12 cellular contexts compared by ENCODE assay signal in genomic region chr11:46557684-46558151, GRCh38. TPM values are rescaled to one million over a fixed set of nuclear protein-coding genes. Genes with fewer than 3 reads are reported as not detected.
A peak's percentile ranks its signal among the peaks of the same experiment; 100 is the strongest.
DNase-seq lines count a peak whose midpoint lies in the region; ATAC-seq and TF ChIP-seq lines count a peak whose summit lies in the region.
"Had no signal": no experiment of that assay in that cellular context is flagged by ENCODE, and none has a peak within 500 bp of the region (broad histone marks: within the 10 kb centered on the region; RNA-seq: fewer than 3 reads in every experiment).

No MANE protein-coding gene starts in this region.

- H3K27ac ChIP-seq in stomach, result peak overlapping the region in 3 of 5 donors; percentile 1 to 14 (median 11)
- H3K27ac ChIP-seq in SK-N-SH (ENCODE audit: low read depth in 2 of 2, low read length in 1 of 2), result no peak overlapping the region
- H3K27ac ChIP-seq in smooth muscle cell (ENCODE audit: low read depth), result no peak overlapping the region

- H3K4me1 ChIP-seq in stomach, result peaks cover 39 to 90% (median 70%) of the 10 kb centered on the region in 4 donors
- peaks cover 0 to 56% of the 10 kb centered on the region in 2 experiments for H3K4me1 ChIP-seq in SK-N-SH (ENCODE audit: control insufficient read depth in 1 of 2, insufficient read depth in 2 of 2, low read depth in 1 of 2, low read length in 1 of 2)
- peaks cover 22% of the 10 kb centered on the region for H3K4me1 ChIP-seq in smooth muscle cell (ENCODE audit: low read depth)

- no peak overlapping the region for H3K9ac ChIP-seq in SK-N-SH
- H3K9ac ChIP-seq in smooth muscle cell (ENCODE audit: low read depth), result no peak overlapping the region

- TF ChIP-seq POLR2A in stomach (IDR thresholded peaks at IDR 0.05), result no peak

- no peak for DNase-seq in activated T-cell treated with anti-CD3 and anti-CD28 coated beads, Interleukin-2, amount 50 U/mL, for 24 hours
- no peak for DNase-seq in activated T-cell treated with anti-CD3 and anti-CD28 coated beads, Interleukin-2, amount 50 U/mL, for 1 hour
- DNase-seq in T-helper 17 cell (no peak), epithelial cell of esophagus (ENCODE audit: low read depth) (peak; percentile 68), stomach (peak; percentile 39), SK-N-SH (no peak), progenitor cell of endocrine pancreas (ENCODE audit: low spot score, unreplicated experiment) (no peak), smooth muscle cell (lab: John Stamatoyannopoulos, UW; ENCODE audit: unreplicated experiment) (no peak)
- DNase-seq: anterior cingulate cortex; COR-L47; stimulated activated CD4-positive, alpha-beta T cell treated with anti-CD3 and anti-CD28 coated beads, Interleukin-15, amount 100 ng/mL, for 24 hours had no signal

- no peaks in the 10 kb centered on the region for H3K27me3 Mint-ChIP-seq in activated T-cell treated with anti-CD3 and anti-CD28 coated beads, Interleukin-2, amount 50 U/mL, for 24 hours
- no peaks in the 10 kb centered on the region for H3K27me3 Mint-ChIP-seq in T-helper 17 cell
- no peaks in the 10 kb centered on the region for H3K27me3 Mint-ChIP-seq in progenitor cell of endocrine pancreas
- H3K27me3 Mint-ChIP-seq: type B pancreatic cell had no signal

- no peak for TF ChIP-seq RAD21 in SK-N-SH (IDR thresholded peaks at IDR 0.05; ENCODE audit: low read length)

- TF ChIP-seq EP300 in stomach (IDR thresholded peaks at IDR 0.05), result no peak
- no peak for TF ChIP-seq EP300 in SK-N-SH (IDR thresholded peaks at IDR 0.05; ENCODE audit: borderline replicate concordance in 1 of 2, low read depth in 1 of 2, low read length in 1 of 2)

- intact Hi-C loops in stomach (cut with DNase I; ENCODE audit: low total_unique reads), result no loop called here

- H3K9me2 ChIP-seq in SK-N-SH, result no peaks in the 10 kb centered on the region

- peaks cover 81% of the 10 kb centered on the region for H3K4me1 Mint-ChIP-seq in activated T-cell treated with anti-CD3 and anti-CD28 coated beads, Interleukin-2, amount 50 U/mL, for 24 hours (ENCODE audit: low read depth)
- peaks cover 68% of the 10 kb centered on the region for H3K4me1 Mint-ChIP-seq in T-helper 17 cell
- H3K4me1 Mint-ChIP-seq in progenitor cell of endocrine pancreas (ENCODE audit: low read depth), result peaks cover 45% of the 10 kb centered on the region

- H3K27ac Mint-ChIP-seq in activated T-cell treated with anti-CD3 and anti-CD28 coated beads, Interleukin-2, amount 50 U/mL, for 24 hours, result peak overlapping the region; percentile 51
- peak overlapping the region; percentile 99 for H3K27ac Mint-ChIP-seq in T-helper 17 cell
- no peak overlapping the region for H3K27ac Mint-ChIP-seq in progenitor cell of endocrine pancreas
- H3K27ac Mint-ChIP-seq: type B pancreatic cell had no signal

- H3F3A ChIP-seq in SK-N-SH (replicated peaks; ENCODE audit: insufficient read depth) (peaks cover 15% of the 10 kb centered on the region), smooth muscle cell (ENCODE audit: low read depth) (peaks cover 3% of the 10 kb centered on the region)

- TF ChIP-seq CTCF in epithelial cell of esophagus (IDR thresholded peaks at IDR 0.05; ENCODE audit: insufficient read depth, low read depth, low read length, missing control alignments), result no peak
- no peak for TF ChIP-seq CTCF in stomach (IDR thresholded peaks at IDR 0.05)
- TF ChIP-seq CTCF in SK-N-SH (IDR thresholded peaks at IDR 0.05), result no peak
- no peak for TF ChIP-seq CTCF in progenitor cell of endocrine pancreas (IDR thresholded peaks at IDR 0.05; ENCODE audit: unreplicated experiment)
- TF ChIP-seq CTCF in smooth muscle cell (IDR thresholded peaks at IDR 0.05; ENCODE audit: borderline replicate concordance, insufficient read depth, poor library complexity, severe bottlenecking), result no peak

- no peaks in the 10 kb centered on the region for H3K9me3 Mint-ChIP-seq in activated T-cell treated with anti-CD3 and anti-CD28 coated beads, Interleukin-2, amount 50 U/mL, for 24 hours
- no peaks in the 10 kb centered on the region for H3K9me3 Mint-ChIP-seq in progenitor cell of endocrine pancreas (ENCODE audit: low read depth)
- H3K9me3 Mint-ChIP-seq: type B pancreatic cell had no signal

- H3K36me3 ChIP-seq in stomach (no peaks in the 10 kb centered on the region), SK-N-SH (replicated peaks in 1 of 2; ENCODE audit: control insufficient read depth in 1 of 2, insufficient read depth in 2 of 2, low read length in 1 of 2) (no peaks in the 10 kb centered on the region), smooth muscle cell (ENCODE audit: low read depth) (no peaks in the 10 kb centered on the region)

- CTCF ChIA-PET in SK-N-SH (lab: Yijun Ruan, JAX), result interaction anchor here (1.0 kb wide), 1 partner anchor 28 kb away, joined by 3 read pairs; no protein-coding TSS in a partner anchor

- H3K9me3 ChIP-seq in T-helper 17 cell (ENCODE audit: control insufficient read depth, low read length, poor library complexity, severe bottlenecking) (no peaks in the 10 kb centered on the region), stomach (no peaks in the 10 kb centered on the region), SK-N-SH (no peaks in the 10 kb centered on the region), smooth muscle cell (replicated peaks; ENCODE audit: low read depth) (no peaks in the 10 kb centered on the region)

- no peak overlapping the region for H3K4me3 Mint-ChIP-seq in activated T-cell treated with anti-CD3 and anti-CD28 coated beads, Interleukin-2, amount 50 U/mL, for 24 hours
- no peak overlapping the region for H3K4me3 Mint-ChIP-seq in T-helper 17 cell
- no peak overlapping the region for H3K4me3 Mint-ChIP-seq in progenitor cell of endocrine pancreas (ENCODE audit: low read depth)
- H3K4me3 Mint-ChIP-seq: type B pancreatic cell had no signal

- H3K4me2 ChIP-seq in SK-N-SH, result no peak overlapping the region
- no peak overlapping the region for H3K4me2 ChIP-seq in smooth muscle cell

- peaks cover 45% of the 10 kb centered on the region for H4K20me1 ChIP-seq in SK-N-SH (ENCODE audit: insufficient read depth)
- peaks cover 99% of the 10 kb centered on the region for H4K20me1 ChIP-seq in smooth muscle cell (ENCODE audit: low read depth)

- H2AFZ ChIP-seq in SK-N-SH (ENCODE audit: low read depth) (no peak overlapping the region), smooth muscle cell (ENCODE audit: low read depth) (no peak overlapping the region)

- POLR2A ChIA-PET in SK-N-SH (lab: Yijun Ruan, JAX), result interaction anchor here (1.1 kb wide), 1 partner anchor 19 kb away, joined by 7 read pairs; no protein-coding TSS in a partner anchor

- 46 to 66% (median 55%) methylated on average over 6 to 7 of the region's 7 CpGs for WGBS in stomach, 5 donors
- 77% methylated on average over 7 of the region's 7 CpGs for WGBS in SK-N-SH (ENCODE audit: low lambda C conversion rate)
- WGBS in smooth muscle cell (ENCODE audit: low lambda C conversion rate), result 44% methylated on average over 7 of the region's 7 CpGs

- ATAC-seq in T-helper 17 cell, result no peak

- H3K36me3 Mint-ChIP-seq in activated T-cell treated with anti-CD3 and anti-CD28 coated beads, Interleukin-2, amount 50 U/mL, for 24 hours (ENCODE audit: low read depth), result peaks cover 17% of the 10 kb centered on the region
- H3K36me3 Mint-ChIP-seq in T-helper 17 cell (ENCODE audit: low read depth), result no peaks in the 10 kb centered on the region
- H3K36me3 Mint-ChIP-seq in progenitor cell of endocrine pancreas (ENCODE audit: insufficient read depth), result peaks cover 1% of the 10 kb centered on the region
- H3K36me3 Mint-ChIP-seq: type B pancreatic cell had no signal

- H3K27me3 ChIP-seq in stomach (no peaks in the 10 kb centered on the region), SK-N-SH (ENCODE audit: insufficient read depth) (no peaks in the 10 kb centered on the region), smooth muscle cell (ENCODE audit: low read depth) (no peaks in the 10 kb centered on the region)

- H3K4me3 ChIP-seq in epithelial cell of esophagus (ENCODE audit: low read length) (no peak overlapping the region), stomach (no peak overlapping the region), SK-N-SH (ENCODE audit: low read depth in 2 of 2, low read length in 1 of 2) (no peak overlapping the region), smooth muscle cell (no peak overlapping the region)

- H3K79me2 ChIP-seq in SK-N-SH (ENCODE audit: insufficient read depth), result peaks cover 89% of the 10 kb centered on the region
- H3K79me2 ChIP-seq in smooth muscle cell (ENCODE audit: low read depth), result peaks cover 87% of the 10 kb centered on the region

TF ChIP-seq in SK-N-SH, 30 proteins besides CTCF, POLR2A, EP300 and RAD21 (continues in another document):
- TF ChIP-seq, protein P1, sequence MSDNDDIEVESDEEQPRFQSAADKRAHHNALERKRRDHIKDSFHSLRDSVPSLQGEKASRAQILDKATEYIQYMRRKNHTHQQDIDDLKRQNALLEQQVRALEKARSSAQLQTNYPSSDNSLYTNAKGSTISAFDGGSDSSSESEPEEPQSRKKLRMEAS (IDR thresholded peaks at IDR 0.05; ENCODE audit: low read depth), result no peak
- TF ChIP-seq FOXJ3 (CRISPR knock-in tag; IDR thresholded peaks at IDR 0.05) (no peak), FOXM1 (IDR thresholded peaks at IDR 0.05; ENCODE audit: low read depth) (no peak), EZH2phosphoT487 (IDR thresholded peaks at IDR 0.05; ENCODE audit: borderline replicate concordance, low read depth) (no peak), POLR2AphosphoS5 (IDR thresholded peaks at IDR 0.05; ENCODE audit: low read depth, low read length) (no peak)

RNA-seq across cellular contexts. Expression of gene AMBRA1, which starts 36.1 kb away (rescaled TPM):
- total RNA-seq in T-helper 17 cell (10 to 100 TPM; 47.3 to 52.2 TPM), stomach (10 to 100 TPM; 22.3 to 59.4 (median 37.3) TPM), progenitor cell of endocrine pancreas (44.0 and 45.3 TPM in 2 replicates), smooth muscle cell (24.2 and 38.3 TPM in 2 replicates)
- polyA plus RNA-seq in stomach (1 to 10 TPM; 4.6 to 7.3 (median 4.7) TPM), SK-N-SH (2012; rRNA removed) (10.0 and 10.4 TPM in 2 replicates), smooth muscle cell (10.3 and 11.5 TPM in 2 replicates)
- 5.6 and 6.9 TPM in 2 replicates for polyA plus RNA-seq in SK-N-SH (2012; cell fraction: cytosol; rRNA removed)
- 9.9 and 11.9 TPM in 2 replicates for polyA plus RNA-seq in SK-N-SH (2012; cell fraction: nucleus; rRNA removed)

RNA-seq across cellular contexts. Expression of gene HARBI1, which starts 59.3 kb away (rescaled TPM):
- 10 to 100 TPM; 17.2 to 17.4 TPM for total RNA-seq in T-helper 17 cell
- 1 to 10 TPM in 2 of 5 donors, not detected in 3; 1.0 to 3.7 TPM for total RNA-seq in stomach
- polyA plus RNA-seq in stomach, result 1 to 10 TPM; 1.3 to 4.0 (median 2.3) TPM
- 2.4 and 3.3 TPM in 2 replicates for polyA plus RNA-seq in SK-N-SH (2012; rRNA removed)
- 2.7 and 3.3 TPM in 2 replicates for polyA plus RNA-seq in SK-N-SH (2012; cell fraction: cytosol; rRNA removed)
- 1.5 and 2.3 TPM in 2 replicates for polyA plus RNA-seq in SK-N-SH (2012; cell fraction: nucleus; rRNA removed)
- 7.9 and 9.0 TPM in 2 replicates for total RNA-seq in progenitor cell of endocrine pancreas
- total RNA-seq in smooth muscle cell, result 2.5 and 2.9 TPM in 2 replicates
- 2.4 and 5.1 TPM in 2 replicates for polyA plus RNA-seq in smooth muscle cell

RNA-seq across cellular contexts. Expression of gene ATG13, which starts 59.6 kb away (rescaled TPM):
- total RNA-seq in T-helper 17 cell, result 100 to 1,000 TPM; 110 to 129 TPM
- total RNA-seq in stomach, result 100 to 1,000 TPM; 103 to 286 (median 115) TPM
- 10 to 100 TPM; 17.3 to 44.5 (median 42.5) TPM for polyA plus RNA-seq in stomach
- 39.4 and 52.8 TPM in 2 replicates for polyA plus RNA-seq in SK-N-SH (2012; rRNA removed)
- 28.1 and 34.1 TPM in 2 replicates for polyA plus RNA-seq in SK-N-SH (2012; cell fraction: cytosol; rRNA removed)
- 65.1 and 87.3 TPM in 2 replicates for polyA plus RNA-seq in SK-N-SH (2012; cell fraction: nucleus; rRNA removed)
- total RNA-seq in progenitor cell of endocrine pancreas, result 65.6 and 69.8 TPM in 2 replicates
- 60.2 and 96.5 TPM in 2 replicates for total RNA-seq in smooth muscle cell
- 65.6 and 66.3 TPM in 2 replicates for polyA plus RNA-seq in smooth muscle cell

Comparison
In these comparisons a context has a peak if more than half of its experiments do, and no peak if none do; other contexts are left out.
1. DNase-seq: peak in epithelial cell of esophagus (single experiment) and stomach (single experiment); none in activated T-cell treated with anti-CD3 and anti-CD28 coated beads, Interleukin-2, amount 50 U/mL, for 24 hours (single experiment), activated T-cell treated with anti-CD3 and anti-CD28 coated beads, Interleukin-2, amount 50 U/mL, for 1 hour (single experiment), T-helper 17 cell (0 of 3), SK-N-SH (single experiment), progenitor cell of endocrine pancreas (single experiment) and smooth muscle cell (single experiment).
2. H3K27ac ChIP-seq: peak in stomach (3 of 5); none in SK-N-SH (0 of 2) and smooth muscle cell (single experiment).